Comparison of ENCODE assay signal across 1 cellular context in the genomic region with DNA sequence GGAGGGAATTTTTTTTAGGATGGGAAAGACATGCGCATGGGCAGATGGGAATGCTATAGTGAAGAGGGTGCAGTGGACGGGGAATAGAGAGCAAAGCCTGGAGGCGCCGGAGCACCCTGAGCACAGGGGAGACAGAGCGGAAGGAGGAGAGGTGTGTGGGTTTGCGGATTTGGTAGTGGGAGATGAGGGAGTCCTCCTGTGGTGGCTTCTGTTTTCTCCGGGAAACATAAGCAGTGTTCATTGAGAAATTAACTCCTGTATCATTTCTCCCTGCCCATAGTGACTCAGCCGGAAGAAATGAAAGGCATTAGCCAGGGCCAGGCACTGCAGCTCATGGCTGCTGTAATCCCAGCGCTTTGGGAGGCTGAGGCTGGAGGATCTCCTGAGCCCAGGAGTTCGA.
TF ChIP-seq lines count a peak whose summit lies in the region.

No MANE protein-coding gene starts in this region.

TF ChIP-seq in GM23338, 12 proteins besides CTCF, POLR2A, EP300 and RAD21 (continued from another document):
- TF ChIP-seq ETS1 (IDR thresholded peaks at IDR 0.05): no peak
- TF ChIP-seq JUNB (IDR thresholded peaks at IDR 0.05; ENCODE audit: unreplicated experiment): no peak
- TF ChIP-seq CREB1 (CRISPR knock-in tag; IDR thresholded peaks at IDR 0.05; ENCODE audit: low read depth): no peak
